In the genomic region with DNA sequence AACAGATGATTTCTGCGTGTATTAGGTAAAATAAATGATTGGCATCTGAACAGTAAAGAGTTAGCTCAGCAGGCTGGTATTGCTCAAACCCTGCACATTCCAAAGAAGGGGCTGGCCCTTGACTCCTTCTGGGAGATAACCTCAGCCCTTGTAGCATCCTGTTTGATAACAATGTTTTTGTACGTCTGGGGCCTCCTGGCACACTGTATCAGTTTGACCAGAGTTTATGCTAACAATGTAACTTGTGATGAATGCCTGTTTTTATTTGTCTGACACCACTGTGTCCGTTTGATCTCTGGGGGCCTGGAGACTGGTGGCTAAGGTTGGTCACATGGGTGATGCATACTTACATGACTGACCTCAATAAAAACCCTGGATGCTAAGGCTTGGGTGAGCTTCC, we compare ENCODE assay signal across 1 cellular context.
TF ChIP-seq lines count a peak whose summit lies in the region.

No MANE protein-coding gene starts in this region.

TF ChIP-seq in HepG2, 621 proteins besides CTCF, POLR2A, EP300 and RAD21 (continued from another document and continues in another):
- TF ChIP-seq, protein P1, sequence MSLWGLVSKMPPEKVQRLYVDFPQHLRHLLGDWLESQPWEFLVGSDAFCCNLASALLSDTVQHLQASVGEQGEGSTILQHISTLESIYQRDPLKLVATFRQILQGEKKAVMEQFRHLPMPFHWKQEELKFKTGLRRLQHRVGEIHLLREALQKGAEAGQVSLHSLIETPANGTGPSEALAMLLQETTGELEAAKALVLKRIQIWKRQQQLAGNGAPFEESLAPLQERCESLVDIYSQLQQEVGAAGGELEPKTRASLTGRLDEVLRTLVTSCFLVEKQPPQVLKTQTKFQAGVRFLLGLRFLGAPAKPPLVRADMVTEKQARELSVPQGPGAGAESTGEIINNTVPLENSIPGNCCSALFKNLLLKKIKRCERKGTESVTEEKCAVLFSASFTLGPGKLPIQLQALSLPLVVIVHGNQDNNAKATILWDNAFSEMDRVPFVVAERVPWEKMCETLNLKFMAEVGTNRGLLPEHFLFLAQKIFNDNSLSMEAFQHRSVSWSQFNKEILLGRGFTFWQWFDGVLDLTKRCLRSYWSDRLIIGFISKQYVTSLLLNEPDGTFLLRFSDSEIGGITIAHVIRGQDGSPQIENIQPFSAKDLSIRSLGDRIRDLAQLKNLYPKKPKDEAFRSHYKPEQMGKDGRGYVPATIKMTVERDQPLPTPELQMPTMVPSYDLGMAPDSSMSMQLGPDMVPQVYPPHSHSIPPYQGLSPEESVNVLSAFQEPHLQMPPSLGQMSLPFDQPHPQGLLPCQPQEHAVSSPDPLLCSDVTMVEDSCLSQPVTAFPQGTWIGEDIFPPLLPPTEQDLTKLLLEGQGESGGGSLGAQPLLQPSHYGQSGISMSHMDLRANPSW (CRISPR knock-in tag; IDR thresholded peaks at IDR 0.05; ENCODE audit: borderline replicate concordance) = no peak
- TF ChIP-seq, protein P2, sequence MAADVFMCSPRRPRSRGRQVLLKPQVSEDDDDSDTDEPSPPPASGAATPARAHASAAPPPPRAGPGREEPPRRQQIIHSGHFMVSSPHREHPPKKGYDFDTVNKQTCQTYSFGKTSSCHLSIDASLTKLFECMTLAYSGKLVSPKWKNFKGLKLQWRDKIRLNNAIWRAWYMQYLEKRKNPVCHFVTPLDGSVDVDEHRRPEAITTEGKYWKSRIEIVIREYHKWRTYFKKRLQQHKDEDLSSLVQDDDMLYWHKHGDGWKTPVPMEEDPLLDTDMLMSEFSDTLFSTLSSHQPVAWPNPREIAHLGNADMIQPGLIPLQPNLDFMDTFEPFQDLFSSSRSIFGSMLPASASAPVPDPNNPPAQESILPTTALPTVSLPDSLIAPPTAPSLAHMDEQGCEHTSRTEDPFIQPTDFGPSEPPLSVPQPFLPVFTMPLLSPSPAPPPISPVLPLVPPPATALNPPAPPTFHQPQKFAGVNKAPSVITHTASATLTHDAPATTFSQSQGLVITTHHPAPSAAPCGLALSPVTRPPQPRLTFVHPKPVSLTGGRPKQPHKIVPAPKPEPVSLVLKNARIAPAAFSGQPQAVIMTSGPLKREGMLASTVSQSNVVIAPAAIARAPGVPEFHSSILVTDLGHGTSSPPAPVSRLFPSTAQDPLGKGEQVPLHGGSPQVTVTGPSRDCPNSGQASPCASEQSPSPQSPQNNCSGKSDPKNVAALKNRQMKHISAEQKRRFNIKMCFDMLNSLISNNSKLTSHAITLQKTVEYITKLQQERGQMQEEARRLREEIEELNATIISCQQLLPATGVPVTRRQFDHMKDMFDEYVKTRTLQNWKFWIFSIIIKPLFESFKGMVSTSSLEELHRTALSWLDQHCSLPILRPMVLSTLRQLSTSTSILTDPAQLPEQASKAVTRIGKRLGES (CRISPR knock-in tag; IDR thresholded peaks at IDR 0.05; ENCODE audit: borderline replicate concordance) = no peak
- TF ChIP-seq HNF4A (CRISPR knock-in tag; IDR thresholded peaks at IDR 0.05) = peak; percentile 52
- TF ChIP-seq ZNF674 (CRISPR knock-in tag; IDR thresholded peaks at IDR 0.05; ENCODE audit: low read depth) = no peak
- TF ChIP-seq, protein P3, sequence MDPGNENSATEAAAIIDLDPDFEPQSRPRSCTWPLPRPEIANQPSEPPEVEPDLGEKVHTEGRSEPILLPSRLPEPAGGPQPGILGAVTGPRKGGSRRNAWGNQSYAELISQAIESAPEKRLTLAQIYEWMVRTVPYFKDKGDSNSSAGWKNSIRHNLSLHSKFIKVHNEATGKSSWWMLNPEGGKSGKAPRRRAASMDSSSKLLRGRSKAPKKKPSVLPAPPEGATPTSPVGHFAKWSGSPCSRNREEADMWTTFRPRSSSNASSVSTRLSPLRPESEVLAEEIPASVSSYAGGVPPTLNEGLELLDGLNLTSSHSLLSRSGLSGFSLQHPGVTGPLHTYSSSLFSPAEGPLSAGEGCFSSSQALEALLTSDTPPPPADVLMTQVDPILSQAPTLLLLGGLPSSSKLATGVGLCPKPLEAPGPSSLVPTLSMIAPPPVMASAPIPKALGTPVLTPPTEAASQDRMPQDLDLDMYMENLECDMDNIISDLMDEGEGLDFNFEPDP (CRISPR knock-in tag; conservative IDR thresholded peaks at IDR 0.05) = no peak
- TF ChIP-seq ZNF143 (CRISPR knock-in tag; IDR thresholded peaks at IDR 0.05) = no peak
- peak; percentile 81; the same call in 1 of the 2 replicates for TF ChIP-seq RXRA (CRISPR knock-in tag; IDR thresholded peaks at IDR 0.05)
- TF ChIP-seq, protein P4, sequence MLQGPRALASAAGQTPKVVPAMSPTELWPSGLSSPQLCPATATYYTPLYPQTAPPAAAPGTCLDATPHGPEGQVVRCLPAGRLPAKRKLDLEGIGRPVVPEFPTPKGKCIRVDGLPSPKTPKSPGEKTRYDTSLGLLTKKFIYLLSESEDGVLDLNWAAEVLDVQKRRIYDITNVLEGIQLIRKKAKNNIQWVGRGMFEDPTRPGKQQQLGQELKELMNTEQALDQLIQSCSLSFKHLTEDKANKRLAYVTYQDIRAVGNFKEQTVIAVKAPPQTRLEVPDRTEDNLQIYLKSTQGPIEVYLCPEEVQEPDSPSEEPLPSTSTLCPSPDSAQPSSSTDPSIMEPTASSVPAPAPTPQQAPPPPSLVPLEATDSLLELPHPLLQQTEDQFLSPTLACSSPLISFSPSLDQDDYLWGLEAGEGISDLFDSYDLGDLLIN (CRISPR knock-in tag; IDR thresholded peaks at IDR 0.05; ENCODE audit: borderline replicate concordance) = no peak
- TF ChIP-seq, protein P5, sequence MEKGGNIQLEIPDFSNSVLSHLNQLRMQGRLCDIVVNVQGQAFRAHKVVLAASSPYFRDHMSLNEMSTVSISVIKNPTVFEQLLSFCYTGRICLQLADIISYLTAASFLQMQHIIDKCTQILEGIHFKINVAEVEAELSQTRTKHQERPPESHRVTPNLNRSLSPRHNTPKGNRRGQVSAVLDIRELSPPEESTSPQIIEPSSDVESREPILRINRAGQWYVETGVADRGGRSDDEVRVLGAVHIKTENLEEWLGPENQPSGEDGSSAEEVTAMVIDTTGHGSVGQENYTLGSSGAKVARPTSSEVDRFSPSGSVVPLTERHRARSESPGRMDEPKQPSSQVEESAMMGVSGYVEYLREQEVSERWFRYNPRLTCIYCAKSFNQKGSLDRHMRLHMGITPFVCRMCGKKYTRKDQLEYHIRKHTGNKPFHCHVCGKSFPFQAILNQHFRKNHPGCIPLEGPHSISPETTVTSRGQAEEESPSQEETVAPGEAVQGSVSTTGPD (CRISPR knock-in tag; IDR thresholded peaks at IDR 0.05) = no peak
- TF ChIP-seq ZNF12 (CRISPR knock-in tag; IDR thresholded peaks at IDR 0.05) = no peak
- no peak for TF ChIP-seq MIER3 (CRISPR knock-in tag; IDR thresholded peaks at IDR 0.05; ENCODE audit: borderline replicate concordance)
- no peak for TF ChIP-seq STAT5B (CRISPR knock-in tag; IDR thresholded peaks at IDR 0.05)
- TF ChIP-seq, protein P6, sequence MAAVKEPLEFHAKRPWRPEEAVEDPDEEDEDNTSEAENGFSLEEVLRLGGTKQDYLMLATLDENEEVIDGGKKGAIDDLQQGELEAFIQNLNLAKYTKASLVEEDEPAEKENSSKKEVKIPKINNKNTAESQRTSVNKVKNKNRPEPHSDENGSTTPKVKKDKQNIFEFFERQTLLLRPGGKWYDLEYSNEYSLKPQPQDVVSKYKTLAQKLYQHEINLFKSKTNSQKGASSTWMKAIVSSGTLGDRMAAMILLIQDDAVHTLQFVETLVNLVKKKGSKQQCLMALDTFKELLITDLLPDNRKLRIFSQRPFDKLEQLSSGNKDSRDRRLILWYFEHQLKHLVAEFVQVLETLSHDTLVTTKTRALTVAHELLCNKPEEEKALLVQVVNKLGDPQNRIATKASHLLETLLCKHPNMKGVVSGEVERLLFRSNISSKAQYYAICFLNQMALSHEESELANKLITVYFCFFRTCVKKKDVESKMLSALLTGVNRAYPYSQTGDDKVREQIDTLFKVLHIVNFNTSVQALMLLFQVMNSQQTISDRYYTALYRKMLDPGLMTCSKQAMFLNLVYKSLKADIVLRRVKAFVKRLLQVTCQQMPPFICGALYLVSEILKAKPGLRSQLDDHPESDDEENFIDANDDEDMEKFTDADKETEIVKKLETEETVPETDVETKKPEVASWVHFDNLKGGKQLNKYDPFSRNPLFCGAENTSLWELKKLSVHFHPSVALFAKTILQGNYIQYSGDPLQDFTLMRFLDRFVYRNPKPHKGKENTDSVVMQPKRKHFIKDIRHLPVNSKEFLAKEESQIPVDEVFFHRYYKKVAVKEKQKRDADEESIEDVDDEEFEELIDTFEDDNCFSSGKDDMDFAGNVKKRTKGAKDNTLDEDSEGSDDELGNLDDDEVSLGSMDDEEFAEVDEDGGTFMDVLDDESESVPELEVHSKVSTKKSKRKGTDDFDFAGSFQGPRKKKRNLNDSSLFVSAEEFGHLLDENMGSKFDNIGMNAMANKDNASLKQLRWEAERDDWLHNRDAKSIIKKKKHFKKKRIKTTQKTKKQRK (IDR thresholded peaks at IDR 0.05; ENCODE audit: low read length) = no peak
- TF ChIP-seq MTA3 (CRISPR knock-in tag; IDR thresholded peaks at IDR 0.05) = no peak
- no peak for TF ChIP-seq TP53 (CRISPR knock-in tag; conservative IDR thresholded peaks at IDR 0.05)
- TF ChIP-seq NFIB (CRISPR knock-in tag; IDR thresholded peaks at IDR 0.05; ENCODE audit: borderline replicate concordance) = no peak
- TF ChIP-seq EED (CRISPR knock-in tag; IDR thresholded peaks at IDR 0.05) = no peak
- TF ChIP-seq NR2C2 (CRISPR knock-in tag; IDR thresholded peaks at IDR 0.05; ENCODE audit: borderline replicate concordance) = no peak
- TF ChIP-seq, protein P7, sequence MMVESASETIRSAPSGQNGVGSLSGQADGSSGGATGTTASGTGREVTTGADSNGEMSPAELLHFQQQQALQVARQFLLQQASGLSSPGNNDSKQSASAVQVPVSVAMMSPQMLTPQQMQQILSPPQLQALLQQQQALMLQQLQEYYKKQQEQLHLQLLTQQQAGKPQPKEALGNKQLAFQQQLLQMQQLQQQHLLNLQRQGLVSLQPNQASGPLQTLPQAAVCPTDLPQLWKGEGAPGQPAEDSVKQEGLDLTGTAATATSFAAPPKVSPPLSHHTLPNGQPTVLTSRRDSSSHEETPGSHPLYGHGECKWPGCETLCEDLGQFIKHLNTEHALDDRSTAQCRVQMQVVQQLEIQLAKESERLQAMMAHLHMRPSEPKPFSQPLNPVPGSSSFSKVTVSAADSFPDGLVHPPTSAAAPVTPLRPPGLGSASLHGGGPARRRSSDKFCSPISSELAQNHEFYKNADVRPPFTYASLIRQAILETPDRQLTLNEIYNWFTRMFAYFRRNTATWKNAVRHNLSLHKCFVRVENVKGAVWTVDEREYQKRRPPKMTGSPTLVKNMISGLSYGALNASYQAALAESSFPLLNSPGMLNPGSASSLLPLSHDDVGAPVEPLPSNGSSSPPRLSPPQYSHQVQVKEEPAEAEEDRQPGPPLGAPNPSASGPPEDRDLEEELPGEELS (CRISPR knock-in tag; IDR thresholded peaks at IDR 0.05) = peak; percentile 97
- TF ChIP-seq, protein P8, sequence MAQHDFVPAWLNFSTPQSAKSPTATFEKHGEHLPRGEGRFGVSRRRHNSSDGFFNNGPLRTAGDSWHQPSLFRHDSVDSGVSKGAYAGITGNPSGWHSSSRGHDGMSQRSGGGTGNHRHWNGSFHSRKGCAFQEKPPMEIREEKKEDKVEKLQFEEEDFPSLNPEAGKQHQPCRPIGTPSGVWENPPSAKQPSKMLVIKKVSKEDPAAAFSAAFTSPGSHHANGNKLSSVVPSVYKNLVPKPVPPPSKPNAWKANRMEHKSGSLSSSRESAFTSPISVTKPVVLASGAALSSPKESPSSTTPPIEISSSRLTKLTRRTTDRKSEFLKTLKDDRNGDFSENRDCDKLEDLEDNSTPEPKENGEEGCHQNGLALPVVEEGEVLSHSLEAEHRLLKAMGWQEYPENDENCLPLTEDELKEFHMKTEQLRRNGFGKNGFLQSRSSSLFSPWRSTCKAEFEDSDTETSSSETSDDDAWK (CRISPR knock-in tag; IDR thresholded peaks at IDR 0.05) = no peak
- TF ChIP-seq KDM5B (CRISPR knock-in tag; IDR thresholded peaks at IDR 0.05; ENCODE audit: borderline replicate concordance) = no peak
- TF ChIP-seq, protein P9, sequence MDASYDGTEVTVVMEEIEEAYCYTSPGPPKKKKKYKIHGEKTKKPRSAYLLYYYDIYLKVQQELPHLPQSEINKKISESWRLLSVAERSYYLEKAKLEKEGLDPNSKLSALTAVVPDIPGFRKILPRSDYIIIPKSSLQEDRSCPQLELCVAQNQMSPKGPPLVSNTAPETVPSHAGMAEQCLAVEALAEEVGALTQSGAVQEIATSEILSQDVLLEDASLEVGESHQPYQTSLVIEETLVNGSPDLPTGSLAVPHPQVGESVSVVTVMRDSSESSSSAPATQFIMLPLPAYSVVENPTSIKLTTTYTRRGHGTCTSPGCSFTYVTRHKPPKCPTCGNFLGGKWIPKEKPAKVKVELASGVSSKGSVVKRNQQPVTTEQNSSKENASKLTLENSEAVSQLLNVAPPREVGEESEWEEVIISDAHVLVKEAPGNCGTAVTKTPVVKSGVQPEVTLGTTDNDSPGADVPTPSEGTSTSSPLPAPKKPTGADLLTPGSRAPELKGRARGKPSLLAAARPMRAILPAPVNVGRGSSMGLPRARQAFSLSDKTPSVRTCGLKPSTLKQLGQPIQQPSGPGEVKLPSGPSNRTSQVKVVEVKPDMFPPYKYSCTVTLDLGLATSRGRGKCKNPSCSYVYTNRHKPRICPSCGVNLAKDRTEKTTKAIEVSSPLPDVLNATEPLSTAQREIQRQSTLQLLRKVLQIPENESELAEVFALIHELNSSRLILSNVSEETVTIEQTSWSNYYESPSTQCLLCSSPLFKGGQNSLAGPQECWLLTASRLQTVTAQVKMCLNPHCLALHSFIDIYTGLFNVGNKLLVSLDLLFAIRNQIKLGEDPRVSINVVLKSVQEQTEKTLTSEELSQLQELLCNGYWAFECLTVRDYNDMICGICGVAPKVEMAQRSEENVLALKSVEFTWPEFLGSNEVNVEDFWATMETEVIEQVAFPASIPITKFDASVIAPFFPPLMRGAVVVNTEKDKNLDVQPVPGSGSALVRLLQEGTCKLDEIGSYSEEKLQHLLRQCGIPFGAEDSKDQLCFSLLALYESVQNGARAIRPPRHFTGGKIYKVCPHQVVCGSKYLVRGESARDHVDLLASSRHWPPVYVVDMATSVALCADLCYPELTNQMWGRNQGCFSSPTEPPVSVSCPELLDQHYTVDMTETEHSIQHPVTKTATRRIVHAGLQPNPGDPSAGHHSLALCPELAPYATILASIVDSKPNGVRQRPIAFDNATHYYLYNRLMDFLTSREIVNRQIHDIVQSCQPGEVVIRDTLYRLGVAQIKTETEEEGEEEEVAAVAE (CRISPR knock-in tag; IDR thresholded peaks at IDR 0.05; ENCODE audit: borderline replicate concordance) = no peak
- 0 out of 2 replicates have a peak, but pooled peaks have one; percentile 51 for TF ChIP-seq HDAC2 (CRISPR knock-in tag; IDR thresholded peaks at IDR 0.05)
- no peak for TF ChIP-seq HNRNPUL1 (IDR thresholded peaks at IDR 0.05; ENCODE audit: low read depth, low read length)
- no peak for TF ChIP-seq ZFYVE20 (CRISPR knock-in tag; IDR thresholded peaks at IDR 0.05; ENCODE audit: borderline replicate concordance, low read depth)
- TF ChIP-seq ARHGAP35 (CRISPR knock-in tag; IDR thresholded peaks at IDR 0.05; ENCODE audit: borderline replicate concordance) = no peak
- no peak for TF ChIP-seq SALL2 (CRISPR knock-in tag; IDR thresholded peaks at IDR 0.05)
- TF ChIP-seq CENPX (CRISPR knock-in tag; IDR thresholded peaks at IDR 0.05) = no peak
- no peak for TF ChIP-seq PHF20 (CRISPR knock-in tag; IDR thresholded peaks at IDR 0.05)
- TF ChIP-seq ZNF235 (CRISPR knock-in tag; IDR thresholded peaks at IDR 0.05; ENCODE audit: borderline replicate concordance) = no peak
- no peak for TF ChIP-seq ZNF619 (CRISPR knock-in tag; IDR thresholded peaks at IDR 0.05)
- TF ChIP-seq SP140L (CRISPR knock-in tag; IDR thresholded peaks at IDR 0.05; ENCODE audit: borderline replicate concordance) = no peak
- TF ChIP-seq KLF9 (CRISPR knock-in tag; IDR thresholded peaks at IDR 0.05; ENCODE audit: low read depth) = no peak
- TF ChIP-seq SRSF1 (optimal IDR thresholded peaks at IDR 0.05; ENCODE audit: low read depth, low read length) = no peak
